ENCODE assay signal across 2 cellular contexts in genomic region chr1:201946224-201946908, GRCh38.
TF ChIP-seq lines count a peak whose summit lies in the region.

LMOD1 (minus strand) TSS chr1:201946548; CDS start chr1:201946340, 208 bp downstream.

TF ChIP-seq in H1, 55 proteins besides CTCF, POLR2A, EP300 and RAD21 (continues in another document):
- peak; percentile 9; the same call in 1 of the 2 replicates for TF ChIP-seq SP2 (IDR thresholded peaks at IDR 0.05; ENCODE audit: low read length)
- TF ChIP-seq HDAC6 (IDR thresholded peaks at IDR 0.05; ENCODE audit: low read depth, low read length), result no peak
- TF ChIP-seq ZNF274 (IDR thresholded peaks at IDR 0.05; ENCODE audit: borderline replicate concordance, extremely low read depth, low read length), result no peak
- no peak; the same call in 1 of the 2 replicates for TF ChIP-seq POLR2AphosphoS5 (IDR thresholded peaks at IDR 0.05; ENCODE audit: low read depth, low read length)
- peak; percentile 12; the same call in 1 of the 2 replicates for TF ChIP-seq MAX (IDR thresholded peaks at IDR 0.05)
- TF ChIP-seq CREB1 (IDR thresholded peaks at IDR 0.05), result no peak
- TF ChIP-seq ATF2 (IDR thresholded peaks at IDR 0.05; ENCODE audit: low read length), result no peak
- TF ChIP-seq CHD1 (IDR thresholded peaks at IDR 0.05; ENCODE audit: low read depth, low read length), result no peak
- TF ChIP-seq E2F6 (IDR thresholded peaks at IDR 0.05), result no peak
- TF ChIP-seq FOSL1 (IDR thresholded peaks at IDR 0.05; ENCODE audit: insufficient read depth, low read depth, low read length), result no peak
- no peak for TF ChIP-seq BCL11A (IDR thresholded peaks at IDR 0.05; ENCODE audit: low read depth in 2 of 2, low read length in 2 of 2)
- no peak for TF ChIP-seq SIX5 (IDR thresholded peaks at IDR 0.05; ENCODE audit: low read depth, low read length)
- TF ChIP-seq BACH1 (IDR thresholded peaks at IDR 0.05; ENCODE audit: low read length), result no peak
- no peak for TF ChIP-seq CEBPB (IDR thresholded peaks at IDR 0.05; ENCODE audit: low read depth, low read length)
- no peak for TF ChIP-seq CBX8 (IDR thresholded peaks at IDR 0.05; ENCODE audit: borderline replicate concordance, low read depth, low read length)
- no peak for TF ChIP-seq CHD2 (IDR thresholded peaks at IDR 0.05; ENCODE audit: low read length)
- no peak for TF ChIP-seq TCF12 (IDR thresholded peaks at IDR 0.05; ENCODE audit: low read depth, low read length)
- no peak for TF ChIP-seq CTBP2 (IDR thresholded peaks at IDR 0.05; ENCODE audit: borderline replicate concordance, insufficient read depth, insufficient read length, low read length)
- TF ChIP-seq JUND (IDR thresholded peaks at IDR 0.05; ENCODE audit: low read length), result no peak
- TF ChIP-seq TEAD4 (IDR thresholded peaks at IDR 0.05; ENCODE audit: low read depth, low read length), result peak; percentile 92
- no peak for TF ChIP-seq MAFK (IDR thresholded peaks at IDR 0.05; ENCODE audit: low read depth, low read length)
- no peak for TF ChIP-seq SIRT6 (IDR thresholded peaks at IDR 0.05; ENCODE audit: low read length)
- no peak for TF ChIP-seq KDM5A (IDR thresholded peaks at IDR 0.05; ENCODE audit: low read length)
- TF ChIP-seq SIN3A (conservative IDR thresholded peaks at IDR 0.05 in 1 of 2, IDR thresholded peaks at IDR 0.05 in 1 of 2; ENCODE audit: low read depth in 1 of 2, low read length in 2 of 2), result peak in 1 of 2 experiments; percentile 28; a peak in 1 of 4 replicates
- TF ChIP-seq SRF (IDR thresholded peaks at IDR 0.05; ENCODE audit: low read depth, low read length), result no peak
- TF ChIP-seq SP4 (IDR thresholded peaks at IDR 0.05; ENCODE audit: low read length), result no peak
- peak; percentile 82; the same call in 1 of the 2 replicates for TF ChIP-seq SP1 (IDR thresholded peaks at IDR 0.05; ENCODE audit: low read depth, low read length)
- TF ChIP-seq RXRA (IDR thresholded peaks at IDR 0.05; ENCODE audit: insufficient read depth, low read depth, low read length), result no peak
- no peak for TF ChIP-seq ATF3 (IDR thresholded peaks at IDR 0.05; ENCODE audit: insufficient read depth, low read depth, low read length)
- no peak for TF ChIP-seq EGR1 (IDR thresholded peaks at IDR 0.05; ENCODE audit: borderline replicate concordance, low read depth, low read length)
- no peak for TF ChIP-seq SAP30 (IDR thresholded peaks at IDR 0.05; ENCODE audit: insufficient read depth, insufficient replicate concordance, low read length)
- TF ChIP-seq GTF2F1 (IDR thresholded peaks at IDR 0.05; ENCODE audit: borderline replicate concordance, low read depth, low read length), result no peak
- TF ChIP-seq CBX5 (IDR thresholded peaks at IDR 0.05; ENCODE audit: low read depth, low read length), result no peak
- TF ChIP-seq YY1 (IDR thresholded peaks at IDR 0.05; ENCODE audit: low read depth, low read length), result no peak
- TF ChIP-seq GABPA (IDR thresholded peaks at IDR 0.05; ENCODE audit: borderline replicate concordance, insufficient read depth, low read length), result no peak
- TF ChIP-seq EZH2 (IDR thresholded peaks at IDR 0.05; ENCODE audit: low read depth, low read length, severe bottlenecking), result peak; percentile 31
- TF ChIP-seq POU5F1 (IDR thresholded peaks at IDR 0.05; ENCODE audit: low read depth, low read length), result no peak
- no peak for TF ChIP-seq TAF7 (optimal IDR thresholded peaks at IDR 0.05; ENCODE audit: borderline replicate concordance, low read depth, low read length)
- TF ChIP-seq PHF8 (conservative IDR thresholded peaks at IDR 0.05; ENCODE audit: low read depth, low read length), result no peak
- no peak for TF ChIP-seq NANOG (IDR thresholded peaks at IDR 0.05; ENCODE audit: insufficient read depth, low read depth, low read length, poor library complexity, severe bottlenecking)

TF ChIP-seq in liver, 16 proteins besides CTCF, POLR2A, EP300 and RAD21:
- TF ChIP-seq FOXA1 (IDR thresholded peaks at IDR 0.05), result no peak
- peak; percentile 34 for TF ChIP-seq REST (IDR thresholded peaks at IDR 0.05)
- TF ChIP-seq JUND (IDR thresholded peaks at IDR 0.05), result no peak
- TF ChIP-seq RXRA (IDR thresholded peaks at IDR 0.05), result peak in 1 of 2 donors; percentile 11
- TF ChIP-seq SP1 (IDR thresholded peaks at IDR 0.05), result peak; percentile 26
- TF ChIP-seq TAF1 (conservative IDR thresholded peaks at IDR 0.05), result peak; percentile 69
- peak; percentile 35 for TF ChIP-seq NR2F2 (IDR thresholded peaks at IDR 0.05)
